ENCODE assay signal across 12 cellular contexts in genomic region chr13:74070065-74070464, GRCh38.
A peak's percentile ranks its signal among the peaks of the same experiment; 100 is the strongest.
DNase-seq lines count a peak whose midpoint lies in the region; ATAC-seq and TF ChIP-seq lines count a peak whose summit lies in the region.
"Had no signal": no experiment of that assay in that cellular context is flagged by ENCODE, and none has a peak within 500 bp of the region (broad histone marks: within the 10 kb centered on the region; RNA-seq: fewer than 3 reads in every experiment).

No MANE protein-coding gene starts in this region.

- DNase-seq in activated CD8-positive, alpha-beta memory T cell treated with anti-CD3 and anti-CD28 coated beads, Interleukin-2, amount 10 ng/mL, durations not matched to agents 7 days and 5 days: peak; percentile 48
- DNase-seq in activated CD8-positive, alpha-beta memory T cell treated with anti-CD3 and anti-CD28 coated beads, Interleukin-2, amount 50 U/mL, for 48 hours: no peak
- no peak for DNase-seq in WTC11 (ENCODE audit: low spot score)
- DNase-seq in nephron progenitor cell: no peak
- DNase-seq in midbrain (lab: John Stamatoyannopoulos, UW): no peak
- DNase-seq in ecto neural progenitor cell (ENCODE audit: low spot score): no peak
- DNase-seq: SIG-M5; stimulated activated CD4-positive, alpha-beta T cell treated with anti-CD3 and anti-CD28 coated beads, Interleukin-2, amount 100 ng/mL, for 24 hours; tibial artery had no signal

- CTCF ChIA-PET in activated CD8-positive, alpha-beta memory T cell treated with anti-CD3 and anti-CD28 coated beads, Interleukin-2, amount 10 ng/mL, durations not matched to agents 7 days and 5 days (lab: Charles Lee): interaction anchor here (1.3 to 1.6 kb wide), 3 partner anchors 13 to 217 kb away, joined by 3 to 6 read pairs (median 4); no protein-coding TSS in a partner anchor
- CTCF ChIA-PET in WTC11 (lab: Charles Lee): no interaction called here

- peaks cover 28% of the 10 kb centered on the region for H3K36me3 Mint-ChIP-seq in activated CD8-positive, alpha-beta memory T cell treated with anti-CD3 and anti-CD28 coated beads, Interleukin-2, amount 10 ng/mL, durations not matched to agents 7 days and 5 days
- H3K36me3 Mint-ChIP-seq in WTC11 (peaks cover 2% of the 10 kb centered on the region; the same call in 1 of the 2 replicates), nephron progenitor cell (ENCODE audit: low read depth) (peaks cover 12% of the 10 kb centered on the region)

- H3K4me3 Mint-ChIP-seq in activated CD8-positive, alpha-beta memory T cell treated with anti-CD3 and anti-CD28 coated beads, Interleukin-2, amount 10 ng/mL, durations not matched to agents 7 days and 5 days: peak overlapping the region; percentile 26
- H3K4me3 Mint-ChIP-seq in WTC11 (no peak overlapping the region), nephron progenitor cell (no peak overlapping the region)
- H3K4me3 Mint-ChIP-seq: neural progenitor cell had no signal

- peak; percentile 79 for ATAC-seq in activated CD8-positive, alpha-beta memory T cell treated with anti-CD3 and anti-CD28 coated beads, Interleukin-2, amount 10 ng/mL, durations not matched to agents 7 days and 5 days
- ATAC-seq in HG02870 (IDR thresholded peaks at IDR 0.05; ENCODE audit: unreplicated experiment) (peak; percentile 63), WTC11 (no peak), GM19023 (IDR thresholded peaks at IDR 0.05; ENCODE audit: unreplicated experiment) (no peak)

- TF ChIP-seq CTCF in WTC11 (IDR thresholded peaks at IDR 0.05) (no peak), nephron progenitor cell (IDR thresholded peaks at IDR 0.05) (no peak)

- POLR2A ChIA-PET in WTC11 (lab: Charles Lee): no interaction called here

- no peaks in the 10 kb centered on the region for H3K27me3 Mint-ChIP-seq in activated CD8-positive, alpha-beta memory T cell treated with anti-CD3 and anti-CD28 coated beads, Interleukin-2, amount 10 ng/mL, durations not matched to agents 7 days and 5 days
- H3K27me3 Mint-ChIP-seq in WTC11 (ENCODE audit: low read depth) (no peaks in the 10 kb centered on the region), nephron progenitor cell (ENCODE audit: low read depth, poor library complexity) (no peaks in the 10 kb centered on the region)

- H3K9me3 Mint-ChIP-seq in activated CD8-positive, alpha-beta memory T cell treated with anti-CD3 and anti-CD28 coated beads, Interleukin-2, amount 10 ng/mL, durations not matched to agents 7 days and 5 days (ENCODE audit: low read depth): peaks cover 3% of the 10 kb centered on the region
- no peaks in the 10 kb centered on the region; the same call in 1 of the 2 replicates for H3K9me3 Mint-ChIP-seq in WTC11
- peaks cover 4% of the 10 kb centered on the region for H3K9me3 Mint-ChIP-seq in nephron progenitor cell

- H3K27ac Mint-ChIP-seq in activated CD8-positive, alpha-beta memory T cell treated with anti-CD3 and anti-CD28 coated beads, Interleukin-2, amount 10 ng/mL, durations not matched to agents 7 days and 5 days: peak overlapping the region; percentile 81
- peak overlapping the region; percentile 67; the same call in 1 of the 2 replicates for H3K27ac Mint-ChIP-seq in WTC11
- peak overlapping the region; percentile 10 for H3K27ac Mint-ChIP-seq in nephron progenitor cell
- H3K27ac Mint-ChIP-seq: neural progenitor cell had no signal

- peaks cover 46% of the 10 kb centered on the region for H3K4me1 Mint-ChIP-seq in activated CD8-positive, alpha-beta memory T cell treated with anti-CD3 and anti-CD28 coated beads, Interleukin-2, amount 10 ng/mL, durations not matched to agents 7 days and 5 days
- peaks cover 27% of the 10 kb centered on the region for H3K4me1 Mint-ChIP-seq in WTC11
- H3K4me1 Mint-ChIP-seq in nephron progenitor cell: peaks cover 33% of the 10 kb centered on the region

TF ChIP-seq in WTC11, 78 proteins besides CTCF, POLR2A, EP300 and RAD21:
- TF ChIP-seq AFF4 (CRISPR knock-in tag; IDR thresholded peaks at IDR 0.05; ENCODE audit: borderline replicate concordance) (no peak), E2F5 (CRISPR knock-in tag; IDR thresholded peaks at IDR 0.05) (no peak), SP1 (CRISPR knock-in tag; conservative IDR thresholded peaks at IDR 0.05) (no peak), ZNF219 (CRISPR knock-in tag; IDR thresholded peaks at IDR 0.05; ENCODE audit: borderline replicate concordance) (no peak), ZNF425 (CRISPR knock-in tag; conservative IDR thresholded peaks at IDR 0.05) (no peak), FOXK1 (CRISPR knock-in tag; IDR thresholded peaks at IDR 0.05) (no peak), IRF1 (CRISPR knock-in tag; IDR thresholded peaks at IDR 0.05) (no peak)

Comparison
In these comparisons a context has a peak if more than half of its experiments do, and no peak if none do; other contexts are left out.
1. ATAC-seq: peak in activated CD8-positive, alpha-beta memory T cell treated with anti-CD3 and anti-CD28 coated beads, Interleukin-2, amount 10 ng/mL, durations not matched to agents 7 days and 5 days (single experiment) and HG02870 (single experiment); none in WTC11 (single experiment) and GM19023 (single experiment).
2. H3K27ac Mint-ChIP-seq: peak in every context shown above with its lines; median percentile 81 in activated CD8-positive, alpha-beta memory T cell treated with anti-CD3 and anti-CD28 coated beads, Interleukin-2, amount 10 ng/mL, durations not matched to agents 7 days and 5 days; 67 in WTC11; 10 in nephron progenitor cell.